ENCODE assay signal across 1 cellular context in the genomic region with DNA sequence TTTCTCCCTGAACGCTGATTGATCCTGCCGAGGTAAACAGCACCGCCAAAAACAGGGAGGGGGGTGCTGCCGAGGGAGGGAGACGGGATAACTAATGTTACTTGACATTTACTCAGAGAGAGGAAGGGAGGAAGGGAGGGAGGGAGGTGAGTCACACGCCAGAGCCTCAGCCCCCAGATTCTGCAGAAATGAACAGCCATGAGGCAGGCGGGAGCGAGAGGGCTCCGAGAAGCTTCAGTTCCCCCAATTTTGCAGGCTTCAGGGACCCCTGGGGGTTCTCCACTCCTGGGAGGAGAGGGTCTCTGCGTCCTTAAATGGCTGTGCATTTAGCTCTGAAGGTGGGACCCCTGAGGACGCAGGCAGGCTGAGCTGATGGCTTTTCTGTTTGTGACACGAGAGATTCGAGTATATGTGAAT.
A peak's percentile ranks its signal among the peaks of the same experiment; 100 is the strongest.
TF ChIP-seq lines count a peak whose summit lies in the region.

No MANE protein-coding gene starts in this region.

TF ChIP-seq in SK-N-SH, 30 proteins besides CTCF, POLR2A, EP300 and RAD21 (continued from another document):
- TF ChIP-seq RXRA (IDR thresholded peaks at IDR 0.05; ENCODE audit: borderline replicate concordance, low read depth) (no peak), MXI1 (IDR thresholded peaks at IDR 0.05; ENCODE audit: low read depth, low read length) (no peak), RFX5 (IDR thresholded peaks at IDR 0.05; ENCODE audit: low read length) (no peak), MEF2A (IDR thresholded peaks at IDR 0.05; ENCODE audit: borderline replicate concordance, low read depth) (no peak), GATA2 (CRISPR knock-in tag; IDR thresholded peaks at IDR 0.05) (no peak), FOSL2 (IDR thresholded peaks at IDR 0.05; ENCODE audit: borderline replicate concordance, low read depth) (peak; percentile 82; the same call in 1 of the 2 replicates), NFIC (IDR thresholded peaks at IDR 0.05; ENCODE audit: borderline replicate concordance) (no peak), SIN3A (IDR thresholded peaks at IDR 0.05; ENCODE audit: borderline replicate concordance, low read depth, low read length) (no peak), TCF12 (IDR thresholded peaks at IDR 0.05) (peak; percentile 37; the same call in 1 of the 2 replicates), NRF1 (IDR thresholded peaks at IDR 0.05; ENCODE audit: low read depth, low read length) (no peak), JUND (IDR thresholded peaks at IDR 0.05) (peak; percentile 75; the same call in 1 of the 2 replicates), TEAD4 (IDR thresholded peaks at IDR 0.05; ENCODE audit: borderline replicate concordance, insufficient read depth) (no peak), YY1 (IDR thresholded peaks at IDR 0.05; ENCODE audit: low read depth) (no peak), EZH2phosphoT487 (IDR thresholded peaks at IDR 0.05; ENCODE audit: borderline replicate concordance, low read depth) (no peak)
- TF ChIP-seq, protein P1, sequence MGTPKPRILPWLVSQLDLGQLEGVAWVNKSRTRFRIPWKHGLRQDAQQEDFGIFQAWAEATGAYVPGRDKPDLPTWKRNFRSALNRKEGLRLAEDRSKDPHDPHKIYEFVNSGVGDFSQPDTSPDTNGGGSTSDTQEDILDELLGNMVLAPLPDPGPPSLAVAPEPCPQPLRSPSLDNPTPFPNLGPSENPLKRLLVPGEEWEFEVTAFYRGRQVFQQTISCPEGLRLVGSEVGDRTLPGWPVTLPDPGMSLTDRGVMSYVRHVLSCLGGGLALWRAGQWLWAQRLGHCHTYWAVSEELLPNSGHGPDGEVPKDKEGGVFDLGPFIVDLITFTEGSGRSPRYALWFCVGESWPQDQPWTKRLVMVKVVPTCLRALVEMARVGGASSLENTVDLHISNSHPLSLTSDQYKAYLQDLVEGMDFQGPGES (IDR thresholded peaks at IDR 0.05; ENCODE audit: low read depth, low read length): no peak
- TF ChIP-seq, protein P2, sequence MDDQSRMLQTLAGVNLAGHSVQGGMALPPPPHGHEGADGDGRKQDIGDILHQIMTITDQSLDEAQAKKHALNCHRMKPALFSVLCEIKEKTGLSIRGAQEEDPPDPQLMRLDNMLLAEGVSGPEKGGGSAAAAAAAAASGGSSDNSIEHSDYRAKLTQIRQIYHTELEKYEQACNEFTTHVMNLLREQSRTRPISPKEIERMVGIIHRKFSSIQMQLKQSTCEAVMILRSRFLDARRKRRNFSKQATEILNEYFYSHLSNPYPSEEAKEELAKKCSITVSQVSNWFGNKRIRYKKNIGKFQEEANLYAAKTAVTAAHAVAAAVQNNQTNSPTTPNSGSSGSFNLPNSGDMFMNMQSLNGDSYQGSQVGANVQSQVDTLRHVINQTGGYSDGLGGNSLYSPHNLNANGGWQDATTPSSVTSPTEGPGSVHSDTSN (IDR thresholded peaks at IDR 0.05): peak; percentile 86
- TF ChIP-seq, protein P3, sequence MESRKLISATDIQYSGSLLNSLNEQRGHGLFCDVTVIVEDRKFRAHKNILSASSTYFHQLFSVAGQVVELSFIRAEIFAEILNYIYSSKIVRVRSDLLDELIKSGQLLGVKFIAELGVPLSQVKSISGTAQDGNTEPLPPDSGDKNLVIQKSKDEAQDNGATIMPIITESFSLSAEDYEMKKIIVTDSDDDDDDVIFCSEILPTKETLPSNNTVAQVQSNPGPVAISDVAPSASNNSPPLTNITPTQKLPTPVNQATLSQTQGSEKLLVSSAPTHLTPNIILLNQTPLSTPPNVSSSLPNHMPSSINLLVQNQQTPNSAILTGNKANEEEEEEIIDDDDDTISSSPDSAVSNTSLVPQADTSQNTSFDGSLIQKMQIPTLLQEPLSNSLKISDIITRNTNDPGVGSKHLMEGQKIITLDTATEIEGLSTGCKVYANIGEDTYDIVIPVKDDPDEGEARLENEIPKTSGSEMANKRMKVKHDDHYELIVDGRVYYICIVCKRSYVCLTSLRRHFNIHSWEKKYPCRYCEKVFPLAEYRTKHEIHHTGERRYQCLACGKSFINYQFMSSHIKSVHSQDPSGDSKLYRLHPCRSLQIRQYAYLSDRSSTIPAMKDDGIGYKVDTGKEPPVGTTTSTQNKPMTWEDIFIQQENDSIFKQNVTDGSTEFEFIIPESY (IDR thresholded peaks at IDR 0.05; ENCODE audit: borderline replicate concordance, low read depth): no peak
- TF ChIP-seq, protein P4, sequence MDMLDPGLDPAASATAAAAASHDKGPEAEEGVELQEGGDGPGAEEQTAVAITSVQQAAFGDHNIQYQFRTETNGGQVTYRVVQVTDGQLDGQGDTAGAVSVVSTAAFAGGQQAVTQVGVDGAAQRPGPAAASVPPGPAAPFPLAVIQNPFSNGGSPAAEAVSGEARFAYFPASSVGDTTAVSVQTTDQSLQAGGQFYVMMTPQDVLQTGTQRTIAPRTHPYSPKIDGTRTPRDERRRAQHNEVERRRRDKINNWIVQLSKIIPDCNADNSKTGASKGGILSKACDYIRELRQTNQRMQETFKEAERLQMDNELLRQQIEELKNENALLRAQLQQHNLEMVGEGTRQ (IDR thresholded peaks at IDR 0.05; ENCODE audit: borderline replicate concordance, low read depth, low read length): no peak
